8 cellular contexts compared by ENCODE assay signal in the genomic region with DNA sequence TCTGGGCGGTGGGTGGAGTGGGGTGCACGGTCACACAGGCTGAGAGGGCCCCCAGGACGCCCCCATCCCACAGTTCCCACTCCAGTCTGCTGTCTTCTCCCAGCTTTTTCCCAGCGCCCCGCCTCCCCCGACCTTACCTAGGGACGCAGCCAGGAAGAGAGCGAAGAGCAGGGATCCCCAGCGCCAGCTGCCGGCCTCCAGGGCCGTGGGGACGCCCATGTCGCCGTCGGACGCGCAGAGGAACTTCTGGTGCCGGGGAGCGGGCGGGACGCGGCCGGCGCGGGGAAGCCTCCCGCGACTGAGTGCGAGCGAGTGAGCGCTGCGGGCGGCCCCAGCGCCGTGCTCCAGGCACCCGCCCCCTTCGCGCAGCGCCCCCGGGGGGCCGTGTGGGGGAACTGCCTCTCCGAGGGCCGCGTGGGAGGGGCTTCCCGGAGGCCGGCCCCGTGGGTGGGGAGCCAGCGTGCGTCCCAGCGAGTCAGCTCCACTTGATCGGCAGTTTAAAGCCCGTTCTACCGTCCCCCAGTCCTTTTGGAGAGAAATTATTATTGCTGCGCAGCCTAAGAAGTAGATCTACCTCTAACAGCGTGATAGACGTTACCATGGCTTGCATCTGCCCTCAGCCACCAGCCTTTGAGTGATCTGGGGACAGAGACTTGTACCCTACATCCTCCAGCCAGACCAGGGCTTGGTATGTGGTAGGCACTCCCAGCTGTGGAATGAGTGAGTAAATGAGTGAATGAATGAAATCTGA. TPM values are rescaled to one million over a fixed set of nuclear protein-coding genes. Genes with fewer than 3 reads are reported as not detected.
DNase-seq lines count a peak whose midpoint lies in the region; ATAC-seq, FAIRE-seq and TF ChIP-seq lines count a peak whose summit lies in the region.

Gene VSIR, minus strand, starts transcription at position 300 of the 751 bp plus-strand sequence. Its CDS starts 81 bp downstream, at position 219.

- no peaks in the 10 kb centered on the region for H3K27me3 ChIP-seq in kidney epithelial cell (ENCODE audit: control insufficient read depth, insufficient read depth, low read length)

- no peaks in the 10 kb centered on the region for H3K36me3 ChIP-seq in kidney epithelial cell (ENCODE audit: control insufficient read depth, insufficient read depth, low read length)

- peak; percentile 56 for ATAC-seq in HG02678 (IDR thresholded peaks at IDR 0.05; ENCODE audit: unreplicated experiment)

- DNase-seq in NCI-H1694 (lab: John Stamatoyannopoulos, UW) = peak; percentile 46
- peak; percentile 93 for DNase-seq in activated CD4-positive, alpha-beta T cell treated with anti-CD3 and anti-CD28 coated beads for 1 hour
- peak; percentile 35 for DNase-seq in cerebellar cortex (ENCODE audit: low spot score)
- no peak for DNase-seq in kidney epithelial cell (ENCODE audit: low read depth)
- peak; percentile 90 to 97 for DNase-seq in stimulated activated CD4-positive, alpha-beta T cell treated with anti-CD3 and anti-CD28 coated beads, Interleukin-1b, Interleukin-23, amount 100 ng/mL, for 1 hour (ENCODE audit: low read depth in 2 of 2)
- DNase-seq in RCC 7860 (ENCODE audit: low spot score) = no peak

- peak within 1 kb of the TSS; percentile 35 for H3K4me3 ChIP-seq in kidney epithelial cell (ENCODE audit: low read depth, low read length)

- FAIRE-seq in RCC 7860 (lab: Jason Lieb, UNC) = no peak

- TF ChIP-seq CTCF in GM12873 (IDR thresholded peaks at IDR 0.05; ENCODE audit: insufficient read depth, low read depth, low read length, missing control alignments) = peak; percentile 86
- TF ChIP-seq CTCF in kidney epithelial cell (IDR thresholded peaks at IDR 0.05; ENCODE audit: insufficient read depth, low read length, poor library complexity, severe bottlenecking) = peak; percentile 55

RNA-seq across cellular contexts. Expression of gene VSIR, which starts in this region (rescaled TPM):
- total RNA-seq in kidney epithelial cell = 1.1 and 2.8 TPM in 2 replicates

Comparison
In these comparisons a context has a peak if more than half of its experiments do, and no peak if none do; other contexts are left out.
1. DNase-seq: peak in NCI-H1694 (single experiment), activated CD4-positive, alpha-beta T cell treated with anti-CD3 and anti-CD28 coated beads for 1 hour (single experiment), cerebellar cortex (single experiment) and stimulated activated CD4-positive, alpha-beta T cell treated with anti-CD3 and anti-CD28 coated beads, Interleukin-1b, Interleukin-23, amount 100 ng/mL, for 1 hour (2 of 2); none in kidney epithelial cell (single experiment) and RCC 7860 (single experiment).